ENCODE assay signal across 1 cellular context in the genomic region with DNA sequence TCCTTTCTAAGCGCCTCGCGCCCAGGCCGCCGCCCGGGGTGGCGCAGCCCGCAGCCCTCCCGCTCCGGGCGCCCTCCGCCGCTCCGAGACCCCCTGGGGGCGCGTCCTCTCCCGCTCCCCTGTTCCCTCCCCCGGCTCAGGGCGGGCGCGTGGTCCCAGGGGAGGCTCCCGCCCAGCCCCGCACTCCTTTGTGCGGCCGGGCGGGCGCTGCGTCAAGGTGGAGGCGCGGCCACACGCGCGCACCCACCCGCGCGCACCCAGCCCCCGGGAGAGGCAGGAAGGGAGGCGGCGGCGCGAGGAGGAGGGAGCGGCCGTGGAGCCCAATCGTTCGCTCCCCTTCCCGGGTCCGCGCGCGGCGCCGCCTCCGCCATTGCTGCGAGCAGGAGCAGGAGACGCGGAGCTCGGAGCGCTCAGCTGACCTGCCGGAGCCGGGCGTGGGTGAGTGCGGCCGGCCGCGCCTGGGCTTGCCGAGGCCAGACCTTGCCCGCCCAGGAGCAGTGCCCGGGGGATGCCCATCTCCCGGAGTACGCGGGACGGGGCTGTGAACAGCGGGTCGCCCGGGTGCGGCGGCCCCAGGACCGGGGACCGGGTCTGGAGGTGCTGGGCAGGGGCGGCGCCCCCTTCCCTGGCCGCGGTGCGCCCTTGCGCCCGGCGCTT.
TF ChIP-seq lines count a peak whose summit lies in the region.

A gene with protein sequence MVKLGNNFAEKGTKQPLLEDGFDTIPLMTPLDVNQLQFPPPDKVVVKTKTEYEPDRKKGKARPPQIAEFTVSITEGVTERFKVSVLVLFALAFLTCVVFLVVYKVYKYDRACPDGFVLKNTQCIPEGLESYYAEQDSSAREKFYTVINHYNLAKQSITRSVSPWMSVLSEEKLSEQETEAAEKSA (plus strand): TSS at position 367 of the 657 bp plus-strand sequence. CDS start 528 bp downstream, outside the sequence.

TF ChIP-seq in A549, 52 proteins besides CTCF, POLR2A, EP300 and RAD21 (continued from another document):
- TF ChIP-seq RARB (CRISPR knock-in tag; IDR thresholded peaks at IDR 0.05): no peak
- TF ChIP-seq E2F6 (IDR thresholded peaks at IDR 0.05; ENCODE audit: borderline replicate concordance, low read depth): no peak
- no peak for TF ChIP-seq HOXB5 (CRISPR knock-in tag; IDR thresholded peaks at IDR 0.05)
- no peak for TF ChIP-seq HEYL (CRISPR knock-in tag; IDR thresholded peaks at IDR 0.05)
- no peak for TF ChIP-seq HOXB13 (CRISPR knock-in tag; IDR thresholded peaks at IDR 0.05; ENCODE audit: low read depth)
- TF ChIP-seq EHMT2 (IDR thresholded peaks at IDR 0.05; ENCODE audit: low read depth): no peak
